ENCODE assay signal across 23 cellular contexts in genomic region chr14:72070458-72070857, GRCh38.
"Had no signal": no experiment of that assay in that cellular context is flagged by ENCODE, and none has a peak within 500 bp of the region (broad histone marks: within the 10 kb centered on the region; RNA-seq: fewer than 3 reads in every experiment).

No MANE protein-coding gene starts in this region.

- H3K4me3 Mint-ChIP-seq: IgD-negative memory B cell had no signal

- H3K36me3 ChIP-seq: SJSA1 had no signal

- H3K27me3 ChIP-seq: SJSA1 had no signal

- DNase-seq: Kasumi-1, MM.1S, NCI-H1092 treated with DMSO at 0.1 percent for 48 hours, NCI-H1436, NCI-H187, NCI-H2029, NCI-H2081 treated with DMSO at 0.1 percent for 48 hours, NCI-H2171, NCI-H226, NCI-H446, NCI-H510A, NCI-H524 treated with DMSO at 0.1 percent for 48 hours, NCI-H69, NCI-H774, Right ventricle myocardium superior, RPMI8226, SIG-M5 had no signal

- H3K36me3 Mint-ChIP-seq: IgD-negative memory B cell had no signal

- H3K4me1 ChIP-seq: SJSA1 had no signal

- H3K4me2 ChIP-seq: KMS-11 had no signal

- ATAC-seq: K562 had no signal

- H3K9me3 Mint-ChIP-seq: IgD-negative memory B cell had no signal

- H3K4me1 Mint-ChIP-seq: IgD-negative memory B cell had no signal

- H3K9ac ChIP-seq: KMS-11 had no signal

- H3K27ac ChIP-seq: KMS-11, SJSA1, SK-N-MC had no signal

- H3K9me3 ChIP-seq: SJSA1 had no signal

- FAIRE-seq: K562, RCC 7860 had no signal

- H3K4me3 ChIP-seq: K562, SJSA1, SK-N-MC had no signal
